ENCODE assay signal across 9 cellular contexts in genomic region chr19:17496337-17496997, GRCh38. TPM values are rescaled to one million over a fixed set of nuclear protein-coding genes. Genes with fewer than 3 reads are reported as not detected.
DNase-seq lines count a peak whose midpoint lies in the region; ATAC-seq lines count a peak whose summit lies in the region.
"Had no signal": no experiment of that assay in that cellular context is flagged by ENCODE, and none has a peak within 500 bp of the region (broad histone marks: within the 10 kb centered on the region; RNA-seq: fewer than 3 reads in every experiment).

No MANE protein-coding gene starts in this region.

- no peak overlapping the region for H2BK15ac ChIP-seq in mesenchymal stem cell (ENCODE audit: low read depth, poor library complexity, severe bottlenecking)

- H3K4ac ChIP-seq in mesenchymal stem cell (ENCODE audit: low read depth in 1 of 2, low read length in 2 of 2): peak overlapping the region in 1 of 2 experiments; percentile 39

- no peak overlapping the region for H3K27ac Mint-ChIP-seq in activated CD4-positive, alpha-beta T cell treated with anti-CD3 and anti-CD28 coated beads, Interleukin-2, amount 10 ng/mL, durations not matched to agents 7 days and 5 days

- H3K4me2 ChIP-seq in mesenchymal stem cell (ENCODE audit: low read length, poor library complexity, severe bottlenecking): no peak overlapping the region

- peaks cover 30% of the 10 kb centered on the region for H3K4me1 Mint-ChIP-seq in activated CD4-positive, alpha-beta T cell treated with anti-CD3 and anti-CD28 coated beads, Interleukin-2, amount 10 ng/mL, durations not matched to agents 7 days and 5 days

- H3K4me1 ChIP-seq in mesenchymal stem cell (ENCODE audit: control insufficient read depth, insufficient read depth, low read depth, low read length): peaks cover 24% of the 10 kb centered on the region

- no peak overlapping the region for H3K23ac ChIP-seq in mesenchymal stem cell (ENCODE audit: low read length in 2 of 2)

- 51% methylated on average over 14 of the region's 14 CpGs for WGBS in mesenchymal stem cell

- peak; percentile 71 for ATAC-seq in HG02885 (IDR thresholded peaks at IDR 0.05; ENCODE audit: poor library complexity, unreplicated experiment)
- ATAC-seq in HG03442 (IDR thresholded peaks at IDR 0.05; ENCODE audit: unreplicated experiment): no peak

- no peak overlapping the region for H2AFZ ChIP-seq in mesenchymal stem cell (ENCODE audit: low read depth, low read length)

- H3K4me3 ChIP-seq in mesenchymal stem cell (ENCODE audit: insufficient read depth in 1 of 2, low read depth in 1 of 2, low read length in 2 of 2): no peak overlapping the region

- no peak overlapping the region for H4K8ac ChIP-seq in mesenchymal stem cell (ENCODE audit: low read length)

- no peaks in the 10 kb centered on the region for H3K27me3 Mint-ChIP-seq in activated CD4-positive, alpha-beta T cell treated with anti-CD3 and anti-CD28 coated beads, Interleukin-2, amount 10 ng/mL, durations not matched to agents 7 days and 5 days

- H3K18ac ChIP-seq in mesenchymal stem cell (ENCODE audit: low read depth in 1 of 2, low read length in 2 of 2): no peak overlapping the region

- POLR2A ChIA-PET in activated CD4-positive, alpha-beta T cell treated with anti-CD3 and anti-CD28 coated beads, Interleukin-2, amount 10 ng/mL, durations not matched to agents 7 days and 5 days (lab: Charles Lee): no interaction called here

- no peak overlapping the region for H2AK5ac ChIP-seq in mesenchymal stem cell (ENCODE audit: low read length, severe bottlenecking)

- H3K14ac ChIP-seq in mesenchymal stem cell (ENCODE audit: low read length in 2 of 2): no peak overlapping the region

- no peak overlapping the region for H4K91ac ChIP-seq in mesenchymal stem cell (ENCODE audit: low read length)

- in situ Hi-C loops in G401 (cut with HindIII; ENCODE audit: low sequenced_read_pairs): no loop called here

- no peak overlapping the region for H3K27ac ChIP-seq in mesenchymal stem cell (ENCODE audit: low read length, poor library complexity, severe bottlenecking)
- H3K27ac ChIP-seq: epithelial cell of prostate had no signal

- H3K27me3 ChIP-seq in mesenchymal stem cell (ENCODE audit: control insufficient read depth in 1 of 2, insufficient read depth in 1 of 2, low read length in 2 of 2): no peaks in the 10 kb centered on the region

- H3K4me3 Mint-ChIP-seq in activated CD4-positive, alpha-beta T cell treated with anti-CD3 and anti-CD28 coated beads, Interleukin-2, amount 10 ng/mL, durations not matched to agents 7 days and 5 days: peak overlapping the region; percentile 27

- no peaks in the 10 kb centered on the region for H3K9me3 Mint-ChIP-seq in activated CD4-positive, alpha-beta T cell treated with anti-CD3 and anti-CD28 coated beads, Interleukin-2, amount 10 ng/mL, durations not matched to agents 7 days and 5 days

- no peak overlapping the region for H2BK5ac ChIP-seq in mesenchymal stem cell (ENCODE audit: low read depth, low read length, poor library complexity, severe bottlenecking)

- CTCF ChIA-PET in activated CD4-positive, alpha-beta T cell treated with anti-CD3 and anti-CD28 coated beads, Interleukin-2, amount 10 ng/mL, durations not matched to agents 7 days and 5 days (lab: Charles Lee): interaction anchor here (0.6 to 2.1 kb wide), 41 partner anchors 8 to 363 kb away, joined by 3 to 20 read pairs (median 4); partner anchors contain the start of genes BST2, PGLS and RPL18A

- DNase-seq in G401 (ENCODE audit: low spot score): peak; percentile 38
- DNase-seq in NCI-H748 (lab: John Stamatoyannopoulos, UW; ENCODE audit: unreplicated experiment): peak; percentile 65
- DNase-seq in activated CD4-positive, alpha-beta T cell treated with anti-CD3 and anti-CD28 coated beads, Interleukin-2, amount 10 ng/mL, durations not matched to agents 7 days and 5 days: peak; percentile 86
- peak; percentile 56 to 82 for DNase-seq in dermis microvascular lymphatic vessel endothelial cell (ENCODE audit: low read depth in 2 of 2)
- DNase-seq in mesenchymal stem cell: peak; percentile 66
- peak; percentile 49 to 66 for DNase-seq in stimulated activated CD8-positive, alpha-beta memory T cell treated with anti-CD3 and anti-CD28 coated beads, Interleukin-7, amount 100 ng/mL, for 1 hour (ENCODE audit: low read depth in 2 of 2)

- H2BK120ac ChIP-seq in mesenchymal stem cell (ENCODE audit: low read depth, low read length): no peak overlapping the region

- no peaks in the 10 kb centered on the region for H3K9me3 ChIP-seq in mesenchymal stem cell (ENCODE audit: control insufficient read depth, low read length)

- H3K36me3 ChIP-seq in mesenchymal stem cell (ENCODE audit: control insufficient read depth in 1 of 2, insufficient read depth in 2 of 2, low read depth in 1 of 2, low read length in 2 of 2): peaks cover 37 to 42% of the 10 kb centered on the region in 2 experiments

- no peak overlapping the region for H2BK12ac ChIP-seq in mesenchymal stem cell (ENCODE audit: low read length in 2 of 2)

- H3K9ac ChIP-seq in mesenchymal stem cell (ENCODE audit: low read length): no peak overlapping the region

- H3K36me3 Mint-ChIP-seq in activated CD4-positive, alpha-beta T cell treated with anti-CD3 and anti-CD28 coated beads, Interleukin-2, amount 10 ng/mL, durations not matched to agents 7 days and 5 days (ENCODE audit: low read depth): no peaks in the 10 kb centered on the region

- peaks cover 33% of the 10 kb centered on the region for H3K79me1 ChIP-seq in mesenchymal stem cell (replicated peaks; ENCODE audit: low read length, poor library complexity, severe bottlenecking)

RNA-seq across cellular contexts. Expression of gene PGLS, which starts 15.0 kb away (rescaled TPM):
- 111 and 141 TPM in 2 replicates for total RNA-seq in G401 (2014; rRNA removed; shearing (Covaris generic))
- 10 to 100 TPM; 81.8 to 93.0 TPM for total RNA-seq in activated CD4-positive, alpha-beta T cell treated with anti-CD3 and anti-CD28 coated beads, Interleukin-2, amount 10 ng/mL, durations not matched to agents 7 days and 5 days
- total RNA-seq in dermis microvascular lymphatic vessel endothelial cell: 32.6 and 80.5 TPM in 2 replicates
- polyA plus RNA-seq in mesenchymal stem cell (2013, experiment 1 of 2): 128 TPM
- polyA plus RNA-seq in mesenchymal stem cell (2013, experiment 2 of 2): 128 TPM

RNA-seq across cellular contexts. Expression of gene SLC27A1, which starts 26.1 kb away (rescaled TPM):
- 9.5 and 10.3 TPM in 2 replicates for total RNA-seq in G401 (2014; rRNA removed; shearing (Covaris generic))
- 1 to 10 TPM; 2.1 to 2.8 TPM for total RNA-seq in activated CD4-positive, alpha-beta T cell treated with anti-CD3 and anti-CD28 coated beads, Interleukin-2, amount 10 ng/mL, durations not matched to agents 7 days and 5 days
- total RNA-seq in dermis microvascular lymphatic vessel endothelial cell: 13.2 and 22.4 TPM in 2 replicates
- polyA plus RNA-seq in mesenchymal stem cell (2013, experiment 1 of 2): 8.3 TPM
- 7.9 TPM for polyA plus RNA-seq in mesenchymal stem cell (2013, experiment 2 of 2)

RNA-seq across cellular contexts. Expression of gene NXNL1, which starts 35.7 kb away (rescaled TPM):
- total RNA-seq in G401 (2014; rRNA removed; shearing (Covaris generic)): not detected in 2 replicates
- total RNA-seq in activated CD4-positive, alpha-beta T cell treated with anti-CD3 and anti-CD28 coated beads, Interleukin-2, amount 10 ng/mL, durations not matched to agents 7 days and 5 days: not detected
- total RNA-seq in dermis microvascular lymphatic vessel endothelial cell: not detected in 2 replicates
- polyA plus RNA-seq in mesenchymal stem cell (2013, experiment 1 of 2): not detected
- not detected for polyA plus RNA-seq in mesenchymal stem cell (2013, experiment 2 of 2)

RNA-seq across cellular contexts. Expression of gene TMEM221, which starts 48.0 kb away (rescaled TPM):
- total RNA-seq in G401 (2014; rRNA removed; shearing (Covaris generic)): 0.49 and 1.6 TPM in 2 replicates
- not detected for total RNA-seq in activated CD4-positive, alpha-beta T cell treated with anti-CD3 and anti-CD28 coated beads, Interleukin-2, amount 10 ng/mL, durations not matched to agents 7 days and 5 days
- not detected in 2 replicates for total RNA-seq in dermis microvascular lymphatic vessel endothelial cell
- polyA plus RNA-seq in mesenchymal stem cell (2013, experiment 1 of 2): 0.26 TPM
- 0.25 TPM for polyA plus RNA-seq in mesenchymal stem cell (2013, experiment 2 of 2)

RNA-seq across cellular contexts. Expression of gene COLGALT1, which starts 59.0 kb away (rescaled TPM):
- total RNA-seq in G401 (2014; rRNA removed; shearing (Covaris generic)): 73.2 and 75.4 TPM in 2 replicates
- 10 to 100 TPM; 55.4 to 62.0 TPM for total RNA-seq in activated CD4-positive, alpha-beta T cell treated with anti-CD3 and anti-CD28 coated beads, Interleukin-2, amount 10 ng/mL, durations not matched to agents 7 days and 5 days
- total RNA-seq in dermis microvascular lymphatic vessel endothelial cell: 57.9 and 60.7 TPM in 2 replicates
- polyA plus RNA-seq in mesenchymal stem cell (2013, experiment 1 of 2): 163 TPM
- 171 TPM for polyA plus RNA-seq in mesenchymal stem cell (2013, experiment 2 of 2)
